10 cellular contexts compared by ENCODE assay signal in the genomic region with DNA sequence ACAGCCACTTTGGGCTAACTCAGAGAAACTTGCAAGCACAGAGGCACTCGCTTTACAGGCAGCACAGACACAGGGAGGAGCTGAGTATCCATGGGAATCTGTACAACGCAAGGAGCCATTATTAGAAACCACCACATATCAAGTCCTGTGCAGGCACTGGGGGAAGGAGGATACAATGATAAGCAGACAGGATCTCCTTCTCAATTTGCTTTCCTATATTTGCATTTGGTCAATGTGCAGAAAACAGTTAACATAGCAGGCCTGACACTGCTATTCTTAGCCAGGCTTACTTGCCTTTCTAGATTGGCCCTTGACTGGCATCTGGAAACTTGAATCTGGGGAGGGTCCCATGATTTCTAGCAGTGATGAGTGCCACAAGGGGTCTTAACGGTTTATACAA.
A peak's percentile ranks its signal among the peaks of the same experiment; 100 is the strongest.
DNase-seq lines count a peak whose midpoint lies in the region; ATAC-seq and TF ChIP-seq lines count a peak whose summit lies in the region.
"Had no signal": no experiment of that assay in that cellular context is flagged by ENCODE, and none has a peak within 500 bp of the region (broad histone marks: within the 10 kb centered on the region; RNA-seq: fewer than 3 reads in every experiment).

No MANE protein-coding gene starts in this region.

- H3K27ac ChIP-seq in BLaER1 treated with 17β-estradiol and CSF1 and Interleukin-3, amounts not matched to agents 10 nM and 100 nM: peak overlapping the region in 9 of 11 experiments; percentile 6 to 77 (median 64); a peak in 14 of 22 replicates

- H3K36me3 ChIP-seq in BLaER1 treated with 17β-estradiol and CSF1 and Interleukin-3, amounts not matched to agents 10 nM and 100 nM: peaks cover 0 to 5% (median 0%) of the 10 kb centered on the region in 11 experiments; a peak in 4 of 22 replicates

- no peak overlapping the region for H3K27ac Mint-ChIP-seq in natural killer cell
- no peak overlapping the region for H3K27ac Mint-ChIP-seq in Calu3 (ENCODE audit: unreplicated experiment)
- H3K27ac Mint-ChIP-seq: stimulated activated naive CD8-positive, alpha-beta T cell treated with anti-CD3 and anti-CD28 coated beads, Interleukin-15, amount 100 ng/mL, for 72 hours had no signal

- H3K4me1 Mint-ChIP-seq in natural killer cell (peaks cover 3 to 9% of the 10 kb centered on the region in 2 donors), Calu3 (ENCODE audit: low read depth, unreplicated experiment) (no peaks in the 10 kb centered on the region)
- H3K4me1 Mint-ChIP-seq: stimulated activated naive CD8-positive, alpha-beta T cell treated with anti-CD3 and anti-CD28 coated beads, Interleukin-15, amount 100 ng/mL, for 72 hours had no signal

- H3K36me3 Mint-ChIP-seq in natural killer cell: no peaks in the 10 kb centered on the region
- no peaks in the 10 kb centered on the region for H3K36me3 Mint-ChIP-seq in Calu3 (ENCODE audit: insufficient read depth, unreplicated experiment)

- no peaks in the 10 kb centered on the region for H3K9me3 Mint-ChIP-seq in natural killer cell
- no peaks in the 10 kb centered on the region for H3K9me3 Mint-ChIP-seq in Calu3 (ENCODE audit: low read depth, unreplicated experiment)
- H3K9me3 Mint-ChIP-seq: stimulated activated naive CD8-positive, alpha-beta T cell treated with anti-CD3 and anti-CD28 coated beads, Interleukin-15, amount 100 ng/mL, for 72 hours had no signal

- no peak overlapping the region for H3K4me3 Mint-ChIP-seq in natural killer cell
- H3K4me3 Mint-ChIP-seq in Calu3 (ENCODE audit: low read depth, unreplicated experiment): no peak overlapping the region
- H3K4me3 Mint-ChIP-seq: stimulated activated naive CD8-positive, alpha-beta T cell treated with anti-CD3 and anti-CD28 coated beads, Interleukin-15, amount 100 ng/mL, for 72 hours had no signal

- H3K27me3 ChIP-seq in BLaER1 treated with 17β-estradiol and CSF1 and Interleukin-3, amounts not matched to agents 10 nM and 100 nM: no peaks in the 10 kb centered on the region

- H4K20me1 ChIP-seq in BLaER1 treated with 17β-estradiol and CSF1 and Interleukin-3, amounts not matched to agents 10 nM and 100 nM: peaks cover 0 to 69% (median 0%) of the 10 kb centered on the region in 11 experiments; a peak in 4 of 22 replicates

- DNase-seq in HUDEP-2 (lab: John Stamatoyannopoulos, UW; ENCODE audit: unreplicated experiment in 76 of 76) (peak in 69 of 76 experiments; percentile 1 to 87 (median 47)), AG08396 (ENCODE audit: low spot score) (no peak), natural killer cell (no peak), NCI-H187 (lab: John Stamatoyannopoulos, UW) (no peak), Calu3 (no peak)
- DNase-seq: NCI-H2029; stimulated activated naive CD8-positive, alpha-beta T cell treated with anti-CD3 and anti-CD28 coated beads, Interleukin-15, amount 100 ng/mL, for 72 hours had no signal

- H3K4me1 ChIP-seq in BLaER1 treated with 17β-estradiol and CSF1 and Interleukin-3, amounts not matched to agents 10 nM and 100 nM: peaks cover 55 to 100% (median 86%) of the 10 kb centered on the region in 10 experiments

- H3K9me3 ChIP-seq in BLaER1 treated with 17β-estradiol and CSF1 and Interleukin-3, amounts not matched to agents 10 nM and 100 nM (replicated peaks in 1 of 11): no peaks in the 10 kb centered on the region

- CTCF ChIA-PET in Calu3 (lab: Charles Lee): no interaction called here

- peak overlapping the region in 6 of 11 experiments; percentile 5 to 69 (median 57); a peak in 4 of 22 replicates for H3K9ac ChIP-seq in BLaER1 treated with 17β-estradiol and CSF1 and Interleukin-3, amounts not matched to agents 10 nM and 100 nM

- peak overlapping the region; percentile 60 to 97 (median 78) for H3K4me2 ChIP-seq in BLaER1 treated with 17β-estradiol and CSF1 and Interleukin-3, amounts not matched to agents 10 nM and 100 nM

- peak; percentile 40 for ATAC-seq in GM19351 (IDR thresholded peaks at IDR 0.05; ENCODE audit: unreplicated experiment)
- ATAC-seq in HG02840 (IDR thresholded peaks at IDR 0.05; ENCODE audit: low FRiP score, unreplicated experiment): peak; percentile 44
- no peak for ATAC-seq in natural killer cell
- ATAC-seq: stimulated activated naive CD8-positive, alpha-beta T cell treated with anti-CD3 and anti-CD28 coated beads, Interleukin-15, amount 100 ng/mL, for 72 hours had no signal

- TF ChIP-seq CTCF in natural killer cell (IDR thresholded peaks at IDR 0.05): no peak
- TF ChIP-seq CTCF in Calu3 (IDR thresholded peaks at IDR 0.05; ENCODE audit: unreplicated experiment): no peak

- no peak overlapping the region for H3K4me3 ChIP-seq in BLaER1 treated with 17β-estradiol and CSF1 and Interleukin-3, amounts not matched to agents 10 nM and 100 nM

- BruUV-seq in Calu3 (replicated peaks; lab: Mats Ljungman, UMichigan): no TSS peak

- intact Hi-C loops in natural killer cell (cut with micrococcal nuclease): no loop called here
- intact Hi-C loops in Calu3 (cut with micrococcal nuclease; ENCODE audit: unreplicated experiment): no loop called here

- H3K27me3 Mint-ChIP-seq in natural killer cell (ENCODE audit: low read depth in 2 of 2) (peaks cover 0 to 6% of the 10 kb centered on the region in 2 donors), Calu3 (ENCODE audit: unreplicated experiment) (no peaks in the 10 kb centered on the region)

Comparison
In these comparisons a context has a peak if more than half of its experiments do, and no peak if none do; other contexts are left out.
1. ATAC-seq: peak in GM19351 (single experiment) and HG02840 (single experiment); none in natural killer cell (0 of 3).
2. DNase-seq: peak in HUDEP-2 (69 of 76); none in AG08396 (single experiment), natural killer cell (single experiment), NCI-H187 (0 of 2) and Calu3 (single experiment).